In the genomic region with DNA sequence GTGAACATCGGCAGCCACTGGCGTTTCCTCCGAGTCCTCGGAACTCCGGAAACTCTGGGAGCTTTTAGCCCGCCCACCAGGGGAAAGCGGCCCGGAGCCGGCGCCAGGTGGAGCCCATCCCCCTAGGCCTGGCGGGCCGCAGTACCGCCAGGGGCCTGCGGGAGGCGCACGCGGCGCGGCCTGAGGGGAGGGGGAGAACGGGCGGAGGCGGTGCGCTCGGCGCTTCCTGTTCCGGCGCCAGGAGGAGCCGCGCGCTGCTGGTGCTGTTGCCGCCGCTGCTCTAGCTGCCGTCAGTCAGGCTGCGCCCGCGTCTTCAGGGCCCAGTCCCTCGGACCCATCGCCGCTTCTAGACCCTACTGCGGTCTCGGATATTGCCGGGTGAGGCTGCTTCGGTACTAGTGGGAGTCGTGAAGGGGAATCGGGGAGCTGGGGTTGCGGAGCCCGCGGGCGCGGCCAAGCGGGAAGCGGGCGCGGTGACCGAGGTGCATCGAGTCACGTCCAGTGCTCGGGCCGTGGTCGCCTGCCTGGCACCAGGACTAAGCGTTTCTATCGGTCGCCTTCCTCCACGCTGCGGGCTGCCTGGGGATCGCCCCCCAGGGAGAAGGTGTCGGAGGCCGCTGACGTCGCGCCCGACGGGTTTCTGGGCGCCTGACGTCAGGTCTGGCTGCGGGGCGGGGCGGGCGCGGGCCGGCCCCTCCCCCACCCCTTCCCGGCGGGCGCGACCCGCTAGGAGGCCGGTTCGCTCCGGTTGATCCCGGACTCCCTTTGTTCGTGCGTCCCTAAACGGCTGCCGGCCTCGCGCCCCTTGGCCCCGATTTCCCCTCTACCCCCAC, we compare ENCODE assay signal across 8 cellular contexts. TPM values are rescaled to one million over a fixed set of nuclear protein-coding genes. Genes with fewer than 3 reads are reported as not detected.
DNase-seq lines count a peak whose midpoint lies in the region; ATAC-seq and TF ChIP-seq lines count a peak whose summit lies in the region.

A gene (plus strand): TSS at position 222 of the 833 bp plus-strand sequence. CDS start 10,037 bp downstream, outside the sequence.

- TF ChIP-seq CTCF in kidney epithelial cell (IDR thresholded peaks at IDR 0.05; ENCODE audit: insufficient read depth, low read length, poor library complexity, severe bottlenecking): peak; percentile 61

- peak within 1 kb of the TSS; percentile 100 for H3K4me3 ChIP-seq in kidney epithelial cell (ENCODE audit: low read depth, low read length)

- DNase-seq in AG20443 (ENCODE audit: low spot score): peak; percentile 99
- peak; percentile 82 for DNase-seq in NCI-H446 treated with DMSO at 0.1 percent for 48 hours (lab: John Stamatoyannopoulos, UW)
- DNase-seq in activated CD4-positive, CD25-positive, alpha-beta regulatory T cell treated with anti-CD3 and anti-CD28 coated beads, Interleukin-2, amount 50 U/mL, for 72 hours: peak; percentile 98
- peak; percentile 94 for DNase-seq in cerebellum (ENCODE audit: low spot score)
- DNase-seq in kidney epithelial cell (ENCODE audit: low read depth): peak; percentile 61
- DNase-seq in stimulated activated CD4-positive, alpha-beta T cell treated with anti-CD3 and anti-CD28 coated beads, Interleukin-15, amount 100 ng/mL, for 48 hours (ENCODE audit: low read depth in 2 of 2): peak; percentile 79 to 82

- no peaks in the 10 kb centered on the region for H3K27me3 ChIP-seq in kidney epithelial cell (ENCODE audit: control insufficient read depth, insufficient read depth, low read length)

- no peaks in the 10 kb centered on the region for H3K36me3 ChIP-seq in kidney epithelial cell (ENCODE audit: control insufficient read depth, insufficient read depth, low read length)

- peak; percentile 85 for ATAC-seq in GM19035 (IDR thresholded peaks at IDR 0.05; ENCODE audit: unreplicated experiment)
- peak; percentile 92 for ATAC-seq in HG03354 (IDR thresholded peaks at IDR 0.05; ENCODE audit: poor library complexity, severe bottlenecking, unreplicated experiment)

RNA-seq across cellular contexts. Expression of the gene that starts here (rescaled TPM):
- total RNA-seq in cerebellum (30.8 TPM), kidney epithelial cell (114 and 147 TPM in 2 replicates)

Comparison
In these comparisons a context has a peak if more than half of its experiments do, and no peak if none do; other contexts are left out.
1. Peak in every context shown above with its lines: DNase-seq, ATAC-seq and H3K4me3 ChIP-seq.